8 cellular contexts compared by ENCODE assay signal in genomic region chr1:42958488-42959317, GRCh38. TPM values are rescaled to one million over a fixed set of nuclear protein-coding genes. Genes with fewer than 3 reads are reported as not detected.
DNase-seq lines count a peak whose midpoint lies in the region; ATAC-seq and TF ChIP-seq lines count a peak whose summit lies in the region.

TSS of gene SLC2A1 (minus strand) at chr1:42958868. CDS start at chr1:42958651, 217 bp downstream.

- peaks cover 39% of the 10 kb centered on the region for H3K36me3 Mint-ChIP-seq in activated CD4-positive, alpha-beta T cell treated with anti-CD3 and anti-CD28 coated beads for 36 hours (ENCODE audit: low read depth)

- CTCF ChIA-PET in activated CD4-positive, alpha-beta T cell treated with anti-CD3 and anti-CD28 coated beads for 36 hours (lab: Charles Lee): no interaction called here

- H3K4me3 Mint-ChIP-seq in activated CD4-positive, alpha-beta T cell treated with anti-CD3 and anti-CD28 coated beads for 36 hours: peak within 1 kb of the TSS; percentile 89

- peak within 1 kb of the TSS; percentile 97 for H3K27ac Mint-ChIP-seq in activated CD4-positive, alpha-beta T cell treated with anti-CD3 and anti-CD28 coated beads for 36 hours

- ATAC-seq in HG03432 (IDR thresholded peaks at IDR 0.05; ENCODE audit: unreplicated experiment): peak; percentile 83
- ATAC-seq in activated CD4-positive, alpha-beta T cell treated with anti-CD3 and anti-CD28 coated beads for 36 hours: peak; percentile 89
- peak; percentile 86 for ATAC-seq in left colon

- peaks cover 6% of the 10 kb centered on the region for H3K27me3 Mint-ChIP-seq in activated CD4-positive, alpha-beta T cell treated with anti-CD3 and anti-CD28 coated beads for 36 hours

- H3K9me3 Mint-ChIP-seq in activated CD4-positive, alpha-beta T cell treated with anti-CD3 and anti-CD28 coated beads for 36 hours (ENCODE audit: low read depth): no peaks in the 10 kb centered on the region

- peak within 1 kb of the TSS; percentile 81 for H3K27ac ChIP-seq in cingulate gyrus (ENCODE audit: low read depth, low read length)

- peak; percentile 96 for TF ChIP-seq POLR2A in GM19193 (IDR thresholded peaks at IDR 0.05; ENCODE audit: extremely low read depth, insufficient read depth, insufficient read length)

- POLR2A ChIA-PET in activated CD4-positive, alpha-beta T cell treated with anti-CD3 and anti-CD28 coated beads for 36 hours (lab: Charles Lee): interaction anchor here (0.6 to 1.6 kb wide), 5 partner anchors 8 to 192 kb away, joined by 3 to 7 read pairs (median 5); partner anchors contain the start of genes C1orf50 and P3H1

- DNase-seq in AML-193 (lab: John Stamatoyannopoulos, UW): peak; percentile 83 to 86
- DNase-seq in NCI-H460 (ENCODE audit: extremely low read depth, low read depth): peak; percentile 87
- peak; percentile 99 for DNase-seq in activated CD4-positive, alpha-beta T cell treated with anti-CD3 and anti-CD28 coated beads for 36 hours
- peak; percentile 95 to 96 for DNase-seq in left colon
- DNase-seq in stimulated activated CD4-positive, alpha-beta T cell treated with anti-CD3 and anti-CD28 coated beads, Interleukin-1b, Interleukin-23, amount 100 ng/mL, for 4 hours (ENCODE audit: low read depth in 2 of 2): peak; percentile 87 to 93

- H3K4me1 Mint-ChIP-seq in activated CD4-positive, alpha-beta T cell treated with anti-CD3 and anti-CD28 coated beads for 36 hours: peaks cover 47% of the 10 kb centered on the region

- intact Hi-C loops in activated CD4-positive, alpha-beta T cell treated with anti-CD3 and anti-CD28 coated beads for 36 hours (cut with DNase I, micrococcal nuclease): loop anchor here (1.0 to 5.0 kb wide), 15 partner anchors 17 to 1072 kb away; partner anchors contain the start of genes C1orf50 (in 2 of the 2), P3H1 (in 2 of the 2), CCDC30 (in 1 of the 2) and CFAP57 (in 1 of the 2)
- intact Hi-C loops in left colon (cut with DNase I, micrococcal nuclease): no loop called here

RNA-seq across cellular contexts. Expression of gene SLC2A1, which starts in this region (rescaled TPM):
- total RNA-seq in NCI-H460 (2014; rRNA removed; shearing (Covaris generic)): 129 and 170 TPM in 2 replicates
- polyA plus RNA-seq in NCI-H460 (2014; cell fraction: nucleus; rRNA removed): 382 and 424 TPM in 2 replicates
- 100 to 1,000 TPM; 115 to 125 TPM for total RNA-seq in activated CD4-positive, alpha-beta T cell treated with anti-CD3 and anti-CD28 coated beads for 36 hours
- 10 to 100 TPM; 59.0 to 82.7 TPM for total RNA-seq in left colon

Comparison
In these comparisons a context has a peak if more than half of its experiments do, and no peak if none do; other contexts are left out.
1. Peak in every context shown above with its lines: DNase-seq, ATAC-seq and H3K27ac ChIP-seq.
2. intact Hi-C loops: an anchor here in activated CD4-positive, alpha-beta T cell treated with anti-CD3 and anti-CD28 coated beads for 36 hours (1.0 to 5.0 kb wide); none called in left colon.